ENCODE assay signal across 1 cellular context in the genomic region with DNA sequence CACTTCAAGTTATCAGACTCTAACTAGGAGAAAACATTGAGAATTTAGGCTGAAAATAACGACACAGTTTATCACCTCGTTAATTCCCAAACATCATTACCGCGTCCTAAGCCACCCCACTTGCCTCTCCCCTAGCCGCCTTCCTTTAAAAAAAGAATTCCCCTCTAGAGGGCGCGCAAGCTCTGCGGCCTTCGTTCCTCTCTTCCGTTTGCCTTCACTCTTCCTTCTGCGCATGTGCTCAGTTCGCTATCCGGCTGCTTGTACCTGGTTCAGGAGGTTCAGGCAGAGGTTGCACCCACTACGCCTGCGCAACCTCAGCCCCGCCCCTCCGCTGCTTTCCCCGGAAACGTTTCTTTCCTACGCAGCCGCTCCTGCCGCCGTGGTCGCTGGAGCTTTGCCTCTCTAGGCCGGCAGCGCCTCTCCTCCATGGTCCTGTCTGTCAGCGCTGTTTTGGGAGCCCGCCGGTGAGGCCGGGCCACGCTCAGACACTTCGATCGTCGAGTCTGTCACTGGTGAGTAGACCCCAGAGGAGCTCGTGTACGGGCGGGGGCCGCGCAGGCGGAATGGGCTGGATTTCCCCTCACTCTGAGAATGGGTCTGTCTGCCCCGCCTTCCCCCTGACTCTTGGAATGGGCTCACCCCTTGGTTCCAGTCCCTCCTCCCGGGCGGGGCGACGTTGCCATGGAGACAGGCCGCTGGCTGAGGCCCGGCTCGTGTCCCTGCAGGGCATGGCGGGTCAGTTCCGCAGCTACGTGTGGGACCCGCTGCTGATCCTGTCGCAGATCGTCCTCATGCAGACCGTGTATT.
TF ChIP-seq lines count a peak whose summit lies in the region.

Gene SYS1, plus strand, starts transcription at position 353 of the 807 bp plus-strand sequence. Its CDS starts 376 bp downstream, at position 729.

TF ChIP-seq in GM12878, 131 proteins besides CTCF, POLR2A, EP300 and RAD21 (continued from another document and continues in another):
- TF ChIP-seq CUX1 (IDR thresholded peaks at IDR 0.05; ENCODE audit: insufficient replicate concordance, low read depth, low read length) (no peak), NFYA (IDR thresholded peaks at IDR 0.05; ENCODE audit: borderline replicate concordance, low read depth, low read length) (no peak), YY1 (IDR thresholded peaks at IDR 0.05; ENCODE audit: low read depth, low read length) (peak; percentile 52), IRF4 (IDR thresholded peaks at IDR 0.05; ENCODE audit: low read depth, low read length) (no peak), GABPA (IDR thresholded peaks at IDR 0.05; ENCODE audit: low read depth) (peak; percentile 77), NFXL1 (IDR thresholded peaks at IDR 0.05; ENCODE audit: borderline replicate concordance) (no peak), EGR1 (IDR thresholded peaks at IDR 0.05; ENCODE audit: borderline replicate concordance in 1 of 2, low read depth in 2 of 2, low read length in 2 of 2) (0 out of 3 replicates have a peak, but pooled peaks of 1 of the 2 experiments have one; percentile 37), CEBPB (IDR thresholded peaks at IDR 0.05; ENCODE audit: borderline replicate concordance in 1 of 2, low read depth in 2 of 2, low read length in 2 of 2) (no peak), ZBED1 (IDR thresholded peaks at IDR 0.05; ENCODE audit: borderline replicate concordance) (no peak), LARP7 (IDR thresholded peaks at IDR 0.05) (peak; percentile 94), CREM (IDR thresholded peaks at IDR 0.05; ENCODE audit: low read depth) (peak; percentile 53; the same call in 1 of the 2 replicates), CREB1 (IDR thresholded peaks at IDR 0.05; ENCODE audit: low read depth) (peak; percentile 53; the same call in 1 of the 2 replicates), POLR2AphosphoS5 (IDR thresholded peaks at IDR 0.05; ENCODE audit: low read length) (peak; percentile 90), IRF5 (IDR thresholded peaks at IDR 0.05; ENCODE audit: borderline replicate concordance) (no peak), EED (IDR thresholded peaks at IDR 0.05; ENCODE audit: low read depth) (peak; percentile 51; the same call in 1 of the 2 replicates), CHD2 (IDR thresholded peaks at IDR 0.05; ENCODE audit: borderline replicate concordance, low read depth, low read length) (no peak; the same call in 1 of the 2 replicates), POU2F2 (IDR thresholded peaks at IDR 0.05; ENCODE audit: borderline replicate concordance, low read depth, low read length) (no peak), ZZZ3 (IDR thresholded peaks at IDR 0.05; ENCODE audit: control insufficient read depth, insufficient read length, low read depth) (no peak), TBL1XR1 (IDR thresholded peaks at IDR 0.05; ENCODE audit: low read depth, low read length) (peak; percentile 42; the same call in 1 of the 2 replicates), SMAD1 (IDR thresholded peaks at IDR 0.05; ENCODE audit: low read depth, partially characterized antibody) (no peak), KDM1A (IDR thresholded peaks at IDR 0.05; ENCODE audit: borderline replicate concordance) (no peak), HDGF (IDR thresholded peaks at IDR 0.05) (peak; percentile 88; the same call in 1 of the 2 replicates), PAX8 (IDR thresholded peaks at IDR 0.05) (no peak), SREBF2 (IDR thresholded peaks at IDR 0.05; ENCODE audit: low read length) (no peak), BMI1 (IDR thresholded peaks at IDR 0.05; ENCODE audit: borderline replicate concordance) (peak; percentile 99), SUPT20H (IDR thresholded peaks at IDR 0.05; ENCODE audit: borderline replicate concordance, control insufficient read depth, low read depth, low read length) (no peak), PAX5 (IDR thresholded peaks at IDR 0.05; ENCODE audit: borderline replicate concordance, low read depth, low read length) (0 out of 2 replicates have a peak, but pooled peaks have one; percentile 23), RELA (IDR thresholded peaks at IDR 0.05; ENCODE audit: borderline replicate concordance, partially characterized antibody) (peak; percentile 73), PRDM15 (CRISPR knock-in tag; IDR thresholded peaks at IDR 0.05) (no peak), RCOR1 (conservative IDR thresholded peaks at IDR 0.05; ENCODE audit: low read depth, low read length) (0 out of 2 replicates have a peak, but pooled peaks have one; percentile 40), EZH2 (IDR thresholded peaks at IDR 0.05; ENCODE audit: borderline replicate concordance, control insufficient read depth, low read depth, low read length) (no peak), MYB (IDR thresholded peaks at IDR 0.05; ENCODE audit: borderline replicate concordance, low read depth, low read length) (no peak), SIX5 (IDR thresholded peaks at IDR 0.05; ENCODE audit: low read depth, low read length, severe bottlenecking) (peak; percentile 45), HDAC6 (IDR thresholded peaks at IDR 0.05; ENCODE audit: unreplicated experiment) (no peak), MEF2B (IDR thresholded peaks at IDR 0.05; ENCODE audit: partially characterized antibody, poor library complexity, severe bottlenecking) (peak; percentile 71), ESRRA (IDR thresholded peaks at IDR 0.05; ENCODE audit: low read length) (no peak), NKRF (conservative IDR thresholded peaks at IDR 0.05) (peak; percentile 96), POLR2AphosphoS2 (IDR thresholded peaks at IDR 0.05; ENCODE audit: low read depth, low read length) (peak; percentile 77)
- TF ChIP-seq, protein P1, sequence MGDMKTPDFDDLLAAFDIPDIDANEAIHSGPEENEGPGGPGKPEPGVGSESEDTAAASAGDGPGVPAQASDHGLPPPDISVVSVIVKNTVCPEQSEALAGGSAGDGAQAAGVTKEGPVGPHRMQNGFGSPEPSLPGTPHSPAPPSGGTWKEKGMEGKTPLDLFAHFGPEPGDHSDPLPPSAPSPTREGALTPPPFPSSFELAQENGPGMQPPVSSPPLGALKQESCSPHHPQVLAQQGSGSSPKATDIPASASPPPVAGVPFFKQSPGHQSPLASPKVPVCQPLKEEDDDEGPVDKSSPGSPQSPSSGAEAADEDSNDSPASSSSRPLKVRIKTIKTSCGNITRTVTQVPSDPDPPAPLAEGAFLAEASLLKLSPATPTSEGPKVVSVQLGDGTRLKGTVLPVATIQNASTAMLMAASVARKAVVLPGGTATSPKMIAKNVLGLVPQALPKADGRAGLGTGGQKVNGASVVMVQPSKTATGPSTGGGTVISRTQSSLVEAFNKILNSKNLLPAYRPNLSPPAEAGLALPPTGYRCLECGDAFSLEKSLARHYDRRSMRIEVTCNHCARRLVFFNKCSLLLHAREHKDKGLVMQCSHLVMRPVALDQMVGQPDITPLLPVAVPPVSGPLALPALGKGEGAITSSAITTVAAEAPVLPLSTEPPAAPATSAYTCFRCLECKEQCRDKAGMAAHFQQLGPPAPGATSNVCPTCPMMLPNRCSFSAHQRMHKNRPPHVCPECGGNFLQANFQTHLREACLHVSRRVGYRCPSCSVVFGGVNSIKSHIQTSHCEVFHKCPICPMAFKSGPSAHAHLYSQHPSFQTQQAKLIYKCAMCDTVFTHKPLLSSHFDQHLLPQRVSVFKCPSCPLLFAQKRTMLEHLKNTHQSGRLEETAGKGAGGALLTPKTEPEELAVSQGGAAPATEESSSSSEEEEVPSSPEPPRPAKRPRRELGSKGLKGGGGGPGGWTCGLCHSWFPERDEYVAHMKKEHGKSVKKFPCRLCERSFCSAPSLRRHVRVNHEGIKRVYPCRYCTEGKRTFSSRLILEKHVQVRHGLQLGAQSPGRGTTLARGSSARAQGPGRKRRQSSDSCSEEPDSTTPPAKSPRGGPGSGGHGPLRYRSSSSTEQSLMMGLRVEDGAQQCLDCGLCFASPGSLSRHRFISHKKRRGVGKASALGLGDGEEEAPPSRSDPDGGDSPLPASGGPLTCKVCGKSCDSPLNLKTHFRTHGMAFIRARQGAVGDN (IDR thresholded peaks at IDR 0.05), result peak; percentile 59
- TF ChIP-seq, protein P2, sequence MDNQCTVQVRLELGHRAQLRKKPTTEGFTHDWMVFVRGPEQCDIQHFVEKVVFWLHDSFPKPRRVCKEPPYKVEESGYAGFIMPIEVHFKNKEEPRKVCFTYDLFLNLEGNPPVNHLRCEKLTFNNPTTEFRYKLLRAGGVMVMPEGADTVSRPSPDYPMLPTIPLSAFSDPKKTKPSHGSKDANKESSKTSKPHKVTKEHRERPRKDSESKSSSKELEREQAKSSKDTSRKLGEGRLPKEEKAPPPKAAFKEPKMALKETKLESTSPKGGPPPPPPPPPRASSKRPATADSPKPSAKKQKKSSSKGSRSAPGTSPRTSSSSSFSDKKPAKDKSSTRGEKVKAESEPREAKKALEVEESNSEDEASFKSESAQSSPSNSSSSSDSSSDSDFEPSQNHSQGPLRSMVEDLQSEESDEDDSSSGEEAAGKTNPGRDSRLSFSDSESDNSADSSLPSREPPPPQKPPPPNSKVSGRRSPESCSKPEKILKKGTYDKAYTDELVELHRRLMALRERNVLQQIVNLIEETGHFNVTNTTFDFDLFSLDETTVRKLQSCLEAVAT (IDR thresholded peaks at IDR 0.05), result 0 out of 2 replicates have a peak, but pooled peaks have one; percentile 38
